Comparison of ENCODE assay signal across 27 cellular contexts in genomic region chr10:125175807-125176206, GRCh38.
"Had no signal": no experiment of that assay in that cellular context is flagged by ENCODE, and none has a peak within 500 bp of the region (broad histone marks: within the 10 kb centered on the region; RNA-seq: fewer than 3 reads in every experiment).

No MANE protein-coding gene starts in this region.

- H3K4me1 ChIP-seq: parathyroid adenoma, psoas muscle, stomach, testis, thyroid gland, transverse colon, upper lobe of right lung had no signal

- DNase-seq: hippocampal formation; kidney glomerular epithelial cell; left cardiac atrium; mesendoderm; naive B cell; natural killer cell; nephron progenitor cell; occipital lobe; psoas muscle; stimulated activated CD4-positive, alpha-beta T cell treated with anti-CD3 and anti-CD28 coated beads, Interleukin-12 subunit alpha, Interleukin-12 subunit beta, amount 100 ng/mL, for 4 hours; stimulated activated CD4-positive, alpha-beta T cell treated with anti-CD3 and anti-CD28 coated beads, Interleukin-15, amount 100 ng/mL, for 24 hours; stimulated activated CD4-positive, alpha-beta T cell treated with anti-CD3 and anti-CD28 coated beads, Interleukin-2, amount 100 ng/mL, for 24 hours; stimulated activated CD4-positive, alpha-beta T cell treated with anti-CD3 and anti-CD28 coated beads, Interleukin-4, amount 100 ng/mL, for 1 hour; stimulated activated naive B cell treated with anti-CD40 and anti-IgM and Interleukin-4, amounts not matched to agents 10 μg/mL and 1 μg/mL and 100 μg/mL, for 72 hours; stimulated activated naive CD8-positive, alpha-beta T cell treated with anti-CD3 and anti-CD28 coated beads, Interleukin-15, Interleukin-2, amounts not matched to agents 100 U/mL and 50 U/mL, for 24 hours; stomach; testis; thyroid gland; transverse colon; upper lobe of right lung had no signal

- H3K27ac ChIP-seq: neural progenitor cell, neutrophil, parathyroid adenoma, psoas muscle, skin epidermis, stomach, testis, thyroid gland, transverse colon, upper lobe of right lung had no signal

- H3K36me3 ChIP-seq: neural progenitor cell, neutrophil, stomach, thyroid gland, transverse colon, upper lobe of right lung had no signal

- H3K27me3 ChIP-seq: neural progenitor cell, testis, thyroid gland had no signal

- H3K4me3 ChIP-seq: lung, neural progenitor cell, psoas muscle, skin epidermis, stomach, testis, thyroid gland, transverse colon, upper lobe of right lung had no signal

- H3K9me3 ChIP-seq: neutrophil, testis, thyroid gland, transverse colon, upper lobe of right lung had no signal

- ATAC-seq: left lobe of liver; natural killer cell; psoas muscle; sciatic nerve; stimulated activated naive B cell treated with anti-CD40 and anti-IgM and Interleukin-4, amounts not matched to agents 10 μg/mL and 1 μg/mL and 100 μg/mL, for 72 hours; stimulated activated naive CD8-positive, alpha-beta T cell treated with anti-CD3 and anti-CD28 coated beads, Interleukin-15, Interleukin-2, amounts not matched to agents 100 U/mL and 50 U/mL, for 24 hours; upper lobe of right lung had no signal
